In the genomic region with DNA sequence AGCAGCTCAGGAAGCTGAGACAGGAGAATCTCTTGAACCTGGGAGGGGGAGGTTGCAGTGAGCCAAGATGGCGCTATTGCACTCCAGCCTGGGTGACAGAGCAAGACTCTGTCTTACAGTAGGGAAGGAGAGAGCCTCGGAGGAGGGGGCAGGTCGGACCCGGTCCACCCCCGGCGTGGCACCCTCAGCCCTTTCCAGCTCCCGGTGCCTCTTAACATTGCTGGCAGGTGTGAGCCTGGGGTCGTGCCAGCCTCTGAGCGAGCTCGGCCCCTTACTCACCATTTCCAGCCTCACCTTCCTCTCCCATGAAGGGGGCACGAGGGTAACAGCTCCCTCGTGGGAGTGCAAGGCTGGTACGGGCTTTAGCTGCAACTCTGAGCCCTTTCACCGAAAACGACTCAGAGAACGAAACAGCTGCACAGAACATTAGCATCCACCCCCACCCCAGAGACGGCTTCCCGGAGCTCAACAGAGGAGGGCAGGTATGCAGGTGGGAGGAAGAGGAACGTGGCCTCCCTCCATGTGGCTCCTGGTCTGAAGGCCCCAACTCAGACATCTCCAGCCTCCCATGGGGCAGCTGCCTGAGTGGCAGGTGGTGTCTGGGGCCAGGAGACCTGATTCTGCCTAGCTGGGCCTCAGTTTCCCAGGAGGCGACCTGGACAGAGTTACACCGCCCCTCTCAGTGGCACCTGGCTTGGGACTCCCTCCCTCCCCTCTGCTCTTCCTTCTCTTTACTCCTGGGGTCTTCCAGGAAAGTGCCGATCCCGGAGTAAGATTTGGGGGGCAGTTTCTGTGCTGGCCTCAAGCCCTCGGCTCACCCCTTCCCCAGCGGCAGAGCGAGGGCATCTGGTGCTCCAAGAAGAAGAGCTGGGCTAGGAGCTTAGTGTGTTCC, we compare ENCODE assay signal across 24 cellular contexts. TPM values are rescaled to one million over a fixed set of nuclear protein-coding genes. Genes with fewer than 3 reads are reported as not detected.
"Had no signal": no experiment of that assay in that cellular context is flagged by ENCODE, and none has a peak within 500 bp of the region (broad histone marks: within the 10 kb centered on the region; RNA-seq: fewer than 3 reads in every experiment).

No MANE protein-coding gene starts in this region.

- H3K36me3 ChIP-seq: ascending aorta, cardiac muscle cell, Peyer's patch, SJSA1 had no signal

- ATAC-seq: K562, PC-3 had no signal

- FAIRE-seq: K562 had no signal

- DNase-seq: activated B cell treated with CpG ODN at 0.5 μM for 24 hours; activated CD4-positive, alpha-beta memory T cell treated with anti-CD3 and anti-CD28 coated beads, Interleukin-2, amount 10 ng/mL, durations not matched to agents 7 days and 5 days; activated CD4-positive, alpha-beta T cell treated with anti-CD3 and anti-CD28 coated beads for 4 hours; activated CD4-positive, CD25-positive, alpha-beta regulatory T cell treated with anti-CD3 and anti-CD28 coated beads, Interleukin-2, amount 50 U/mL, for 72 hours; activated CD8-positive, alpha-beta memory T cell treated with anti-CD3 and anti-CD28 coated beads, Interleukin-2, amount 50 U/mL, for 48 hours; activated gamma-delta T cell; activated naive CD4-positive, alpha-beta T cell treated with Interleukin-2 at 50 U/mL for 16 hours; activated naive CD8-positive, alpha-beta T cell treated with anti-CD3 and anti-CD28 coated beads, Interleukin-2, amount 10 ng/mL, durations not matched to agents 7 days and 5 days; activated T-cell treated with anti-CD3 and anti-CD28 coated beads, Interleukin-2, amount 50 U/mL, for 48 hours; amygdala; NCI-H187 treated with DMSO at 0.1 percent for 48 hours; NCI-H226; NCI-H524 treated with DMSO at 0.1 percent for 48 hours; PC-3; RPMI8226; SHP77 treated with DMSO at 0.1 percent for 48 hours; SK-N-SH had no signal

- H3K27ac ChIP-seq: ascending aorta, cardiac muscle cell, Peyer's patch, SJSA1 had no signal

- H3K27me3 ChIP-seq: ascending aorta, cardiac muscle cell, Peyer's patch had no signal

- H3K4me3 ChIP-seq: ascending aorta, cardiac muscle cell, K562, Peyer's patch, SJSA1 had no signal

- H3K9me3 ChIP-seq: ascending aorta, Peyer's patch, SJSA1, SK-N-SH had no signal

- H3K4me1 ChIP-seq: ascending aorta, Peyer's patch, SJSA1 had no signal

RNA-seq across cellular contexts. Expression of gene ABO, which starts 28.5 kb away (rescaled TPM):
- total RNA-seq: activated B cell treated with CpG ODN at 0.5 μM for 24 hours; activated naive CD8-positive, alpha-beta T cell treated with anti-CD3 and anti-CD28 coated beads, Interleukin-2, amount 10 ng/mL, durations not matched to agents 7 days and 5 days; M059J; NCI-H460; PC-3; SJSA1 had no signal
